1 cellular context compared by ENCODE assay signal in the genomic region with DNA sequence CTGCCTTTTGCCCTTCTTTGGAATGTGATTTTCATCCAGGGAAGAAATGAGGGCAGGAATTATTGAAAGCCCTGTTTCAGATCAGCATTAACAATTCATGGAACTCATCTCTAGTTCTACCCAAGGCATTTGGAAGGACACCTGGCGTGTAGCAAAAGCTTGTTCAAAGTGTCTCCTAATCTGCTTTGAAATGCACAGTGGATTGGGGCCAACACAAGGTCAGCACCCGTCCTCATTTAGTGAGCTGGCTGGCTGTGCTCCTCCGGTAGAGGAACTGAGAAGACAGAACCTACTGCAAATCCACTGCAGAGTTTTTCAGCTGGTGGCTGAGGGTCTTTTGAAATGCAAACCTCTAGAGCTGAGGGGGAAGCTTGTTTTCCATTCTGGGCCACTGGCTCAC.
A peak's percentile ranks its signal among the peaks of the same experiment; 100 is the strongest.
TF ChIP-seq lines count a peak whose summit lies in the region.

No MANE protein-coding gene starts in this region.

TF ChIP-seq in H1, 55 proteins besides CTCF, POLR2A, EP300 and RAD21 (continued from another document):
- peak; percentile 58; the same call in 1 of the 2 replicates for TF ChIP-seq POU5F1 (IDR thresholded peaks at IDR 0.05; ENCODE audit: low read depth, low read length)
